ENCODE assay signal across 2 cellular contexts in genomic region chr7:99232082-99232770, GRCh38.
A peak's percentile ranks its signal among the peaks of the same experiment; 100 is the strongest.
TF ChIP-seq lines count a peak whose summit lies in the region.

No MANE protein-coding gene starts in this region.

TF ChIP-seq in IMR-90, 13 proteins besides CTCF, POLR2A, EP300 and RAD21:
- no peak for TF ChIP-seq ELK1 (IDR thresholded peaks at IDR 0.05; ENCODE audit: borderline replicate concordance, low read depth, low read length)
- no peak for TF ChIP-seq CHD1 (IDR thresholded peaks at IDR 0.05; ENCODE audit: low read depth, low read length)
- TF ChIP-seq SMC3 (IDR thresholded peaks at IDR 0.05; ENCODE audit: low read depth, low read length): no peak
- no peak for TF ChIP-seq CEBPB (IDR thresholded peaks at IDR 0.05; ENCODE audit: low read depth, low read length)
- TF ChIP-seq FOS (IDR thresholded peaks at IDR 0.05; ENCODE audit: low read depth, low read length): no peak
- TF ChIP-seq RFX5 (IDR thresholded peaks at IDR 0.05; ENCODE audit: low read depth, low read length): no peak
- no peak for TF ChIP-seq BHLHE40 (IDR thresholded peaks at IDR 0.05; ENCODE audit: low read depth, low read length)
- TF ChIP-seq USF2 (IDR thresholded peaks at IDR 0.05; ENCODE audit: low read depth, low read length): no peak
- TF ChIP-seq MAZ (IDR thresholded peaks at IDR 0.05; ENCODE audit: borderline replicate concordance, low read depth, low read length): no peak
- TF ChIP-seq RCOR1 (IDR thresholded peaks at IDR 0.05; ENCODE audit: insufficient replicate concordance, low read length): no peak
- TF ChIP-seq NFE2L2 (IDR thresholded peaks at IDR 0.05; ENCODE audit: low read depth, low read length): no peak
- no peak for TF ChIP-seq MAFK (IDR thresholded peaks at IDR 0.05; ENCODE audit: low read depth, low read length)
- no peak for TF ChIP-seq MXI1 (IDR thresholded peaks at IDR 0.05; ENCODE audit: borderline replicate concordance, low read depth, low read length)

TF ChIP-seq in K562, 482 proteins besides CTCF, POLR2A, EP300 and RAD21:
- TF ChIP-seq ZNF696 (CRISPR knock-in tag; conservative IDR thresholded peaks at IDR 0.05): no peak
- no peak for TF ChIP-seq ZNF79 (CRISPR knock-in tag; IDR thresholded peaks at IDR 0.05; ENCODE audit: low read depth)
- peak; percentile 25; the same call in 1 of the 2 replicates for TF ChIP-seq NFIC (IDR thresholded peaks at IDR 0.05)
- peak; percentile 65 for TF ChIP-seq RBM25 (IDR thresholded peaks at IDR 0.05; ENCODE audit: low read depth, low read length, severe bottlenecking)
- no peak for TF ChIP-seq CTCFL (IDR thresholded peaks at IDR 0.05; ENCODE audit: borderline replicate concordance, insufficient read depth, low read depth, low read length, poor library complexity, severe bottlenecking)
- no peak for TF ChIP-seq HSF4 (CRISPR knock-in tag; IDR thresholded peaks at IDR 0.05; ENCODE audit: borderline replicate concordance)
- no peak for TF ChIP-seq RFX7 (CRISPR knock-in tag; IDR thresholded peaks at IDR 0.05)
- TF ChIP-seq ZNF253 (CRISPR knock-in tag; conservative IDR thresholded peaks at IDR 0.05): no peak
- no peak for TF ChIP-seq ZBTB8A (IDR thresholded peaks at IDR 0.05; ENCODE audit: partially characterized antibody)
- no peak for TF ChIP-seq LARP7 (IDR thresholded peaks at IDR 0.05)
- TF ChIP-seq ZNF551 (CRISPR knock-in tag; IDR thresholded peaks at IDR 0.05): no peak
- TF ChIP-seq BCOR (IDR thresholded peaks at IDR 0.05): peak; percentile 67
- peak; percentile 49; the same call in 1 of the 2 replicates for TF ChIP-seq ADNP (tag; IDR thresholded peaks at IDR 0.05)
- 0 out of 2 replicates have a peak, but pooled peaks have one; percentile 34 for TF ChIP-seq SMARCA5 (IDR thresholded peaks at IDR 0.05)
- TF ChIP-seq PHB (CRISPR knock-in tag; IDR thresholded peaks at IDR 0.05): no peak
- TF ChIP-seq GMEB1 (CRISPR knock-in tag; IDR thresholded peaks at IDR 0.05): no peak
- no peak for TF ChIP-seq ZBTB33 (CRISPR knock-in tag; IDR thresholded peaks at IDR 0.05)
- no peak for TF ChIP-seq ZBTB7A (IDR thresholded peaks at IDR 0.05; ENCODE audit: borderline replicate concordance, control insufficient read depth, low read depth, low read length)
- peak; percentile 22 to 68; a peak in 1 of 4 replicates for TF ChIP-seq KDM1A (IDR thresholded peaks at IDR 0.05)
- 0 out of 2 replicates have a peak, but pooled peaks have one; percentile 41 for TF ChIP-seq CBX1 (IDR thresholded peaks at IDR 0.05; ENCODE audit: low read depth)
- no peak for TF ChIP-seq ATF2 (CRISPR knock-in tag; IDR thresholded peaks at IDR 0.05)
- TF ChIP-seq CHD4 (IDR thresholded peaks at IDR 0.05; ENCODE audit: insufficient read depth, insufficient replicate concordance, low read depth, low read length, poor library complexity, severe bottlenecking): peak; percentile 55
- TF ChIP-seq MIER1 (IDR thresholded peaks at IDR 0.05; ENCODE audit: low read depth): no peak
- no peak for TF ChIP-seq TRIM24 (IDR thresholded peaks at IDR 0.05)
